In genomic region chr17:64120159-64120558, GRCh38 we compare ENCODE assay signal across 17 cellular contexts. TPM values are rescaled to one million over a fixed set of nuclear protein-coding genes. Genes with fewer than 3 reads are reported as not detected.
DNase-seq lines count a peak whose midpoint lies in the region; ATAC-seq and TF ChIP-seq lines count a peak whose summit lies in the region.
"Had no signal": no experiment of that assay in that cellular context is flagged by ENCODE, and none has a peak within 500 bp of the region (broad histone marks: within the 10 kb centered on the region; RNA-seq: fewer than 3 reads in every experiment).

No MANE protein-coding gene starts in this region.

- H3K4me1 ChIP-seq in OCI-LY7 (ENCODE audit: insufficient read depth, low read length, poor library complexity, severe bottlenecking): peaks cover 30% of the 10 kb centered on the region
- H3K4me1 ChIP-seq in effector memory CD4-positive, alpha-beta T cell (ENCODE audit: control insufficient read depth, insufficient read depth, low read length, poor library complexity, severe bottlenecking): peaks cover 53% of the 10 kb centered on the region

- H3K4me2 ChIP-seq in OCI-LY7 (ENCODE audit: low read length): peak overlapping the region; percentile 54

- peaks cover 52% of the 10 kb centered on the region; the same call in 1 of the 2 replicates for H3K79me2 ChIP-seq in OCI-LY7 (ENCODE audit: insufficient read depth, low read depth, low read length)

- TF ChIP-seq CTCF in OCI-LY7 (conservative IDR thresholded peaks at IDR 0.05; ENCODE audit: low read length): no peak
- TF ChIP-seq CTCF in RWPE1 (conservative IDR thresholded peaks at IDR 0.05; ENCODE audit: low read depth): no peak

- no peaks in the 10 kb centered on the region for H3K9me3 ChIP-seq in OCI-LY7 (ENCODE audit: low read length)
- no peaks in the 10 kb centered on the region for H3K9me3 ChIP-seq in effector memory CD4-positive, alpha-beta T cell (ENCODE audit: control insufficient read depth, low read length)
- H3K9me3 ChIP-seq: BE2C, upper lobe of right lung had no signal

- no TSS peak for BruUV-seq in OCI-LY7 (replicated peaks; lab: Mats Ljungman, UMichigan)

- H3K36me3 ChIP-seq in OCI-LY7 (ENCODE audit: insufficient read depth, low read length): peaks cover 26% of the 10 kb centered on the region
- H3K36me3 ChIP-seq in effector memory CD4-positive, alpha-beta T cell (ENCODE audit: control insufficient read depth, insufficient read depth, low read length): no peaks in the 10 kb centered on the region
- H3K36me3 ChIP-seq: BE2C, upper lobe of right lung had no signal

- H3K36me3 Mint-ChIP-seq in activated naive CD4-positive, alpha-beta T cell treated with anti-CD3 and anti-CD28 coated beads for 36 hours (ENCODE audit: low read depth): peaks cover 9% of the 10 kb centered on the region

- peak; percentile 56 for ATAC-seq in stimulated activated naive CD8-positive, alpha-beta T cell treated with anti-CD3 and anti-CD28 coated beads, Interleukin-15, amount 100 ng/mL, for 72 hours
- ATAC-seq in GM19467 (IDR thresholded peaks at IDR 0.05; ENCODE audit: unreplicated experiment): no peak
- ATAC-seq: left colon had no signal

- H3K9me2 ChIP-seq in OCI-LY7 (ENCODE audit: insufficient read depth, low read length): no peaks in the 10 kb centered on the region

- H2AFZ ChIP-seq in OCI-LY7 (ENCODE audit: low read length): no peak overlapping the region

- no peaks in the 10 kb centered on the region; the same call in 1 of the 2 replicates for H4K20me1 ChIP-seq in OCI-LY7 (ENCODE audit: insufficient read depth, low read length)

- H3K27ac Mint-ChIP-seq in activated naive CD4-positive, alpha-beta T cell treated with anti-CD3 and anti-CD28 coated beads for 36 hours: peak overlapping the region; percentile 91
- H3K27ac Mint-ChIP-seq in stimulated activated naive CD8-positive, alpha-beta T cell treated with anti-CD3 and anti-CD28 coated beads, Interleukin-15, amount 100 ng/mL, for 72 hours: peak overlapping the region in 1 of 2 donors; percentile 40
- H3K27ac Mint-ChIP-seq: dendritic cell treated with granulocyte-macrophage colony-stimulating factor and Interleukin-4, amounts not matched to agents 40 ng/mL and 50 ng/mL, for 4 days had no signal

- peaks cover 66% of the 10 kb centered on the region for H3K4me1 Mint-ChIP-seq in activated naive CD4-positive, alpha-beta T cell treated with anti-CD3 and anti-CD28 coated beads for 36 hours (ENCODE audit: low read depth)
- H3K4me1 Mint-ChIP-seq in stimulated activated naive CD8-positive, alpha-beta T cell treated with anti-CD3 and anti-CD28 coated beads, Interleukin-15, amount 100 ng/mL, for 72 hours: peaks cover 54% of the 10 kb centered on the region

- no peaks in the 10 kb centered on the region for H3K27me3 Mint-ChIP-seq in activated naive CD4-positive, alpha-beta T cell treated with anti-CD3 and anti-CD28 coated beads for 36 hours (ENCODE audit: low read depth)
- no peaks in the 10 kb centered on the region for H3K27me3 Mint-ChIP-seq in stimulated activated naive CD8-positive, alpha-beta T cell treated with anti-CD3 and anti-CD28 coated beads, Interleukin-15, amount 100 ng/mL, for 72 hours
- H3K27me3 Mint-ChIP-seq: dendritic cell treated with granulocyte-macrophage colony-stimulating factor and Interleukin-4, amounts not matched to agents 40 ng/mL and 50 ng/mL, for 4 days had no signal

- POLR2A ChIA-PET in OCI-LY7 (lab: Charles Lee): interaction anchor here (0.5 to 1.6 kb wide), 4 partner anchors 10 to 101 kb away, joined by 3 to 6 read pairs (median 4); partner anchors contain the start of genes ERN1 and ICAM2
- POLR2A ChIA-PET in RWPE1 (lab: Yijun Ruan, JAX; ENCODE audit: low non-redundant PET): no interaction called here

- no peak overlapping the region for H3K4me3 ChIP-seq in OCI-LY7 (ENCODE audit: low read depth, low read length, poor library complexity, severe bottlenecking)
- H3K4me3 ChIP-seq in effector memory CD4-positive, alpha-beta T cell (ENCODE audit: insufficient read depth, low read depth, low read length, poor library complexity, severe bottlenecking): no peak overlapping the region
- H3K4me3 ChIP-seq: upper lobe of right lung had no signal

- no peaks in the 10 kb centered on the region for H3K27me3 ChIP-seq in effector memory CD4-positive, alpha-beta T cell (replicated peaks; ENCODE audit: control insufficient read depth, insufficient read depth, low read length, poor library complexity, severe bottlenecking)
- H3K27me3 ChIP-seq: BE2C, upper lobe of right lung had no signal

- peak; percentile 41 for DNase-seq in activated naive CD4-positive, alpha-beta T cell treated with anti-CD3 and anti-CD28 coated beads for 36 hours
- DNase-seq in activated naive CD4-positive, alpha-beta T cell treated with Interleukin-2 at 50 U/mL for 16 hours: no peak
- DNase-seq in OCI-LY7 (ENCODE audit: low spot score) (no peak), substantia nigra (lab: John Stamatoyannopoulos, UW) (no peak), RWPE1 (ENCODE audit: low spot score) (no peak)
- no peak for DNase-seq in effector memory CD4-positive, alpha-beta T cell
- DNase-seq in stimulated activated naive CD8-positive, alpha-beta T cell treated with anti-CD3 and anti-CD28 coated beads, Interleukin-15, amount 100 ng/mL, for 72 hours: no peak
- DNase-seq: anterior cingulate cortex; BE2C; hypothalamus; left colon; NCI-H446; stimulated activated CD4-positive, alpha-beta T cell treated with anti-CD3 and anti-CD28 coated beads, Interleukin-2, amount 100 ng/mL, for 24 hours; T-helper 9 cell; upper lobe of right lung had no signal

- no peaks in the 10 kb centered on the region for H3K9me3 Mint-ChIP-seq in activated naive CD4-positive, alpha-beta T cell treated with anti-CD3 and anti-CD28 coated beads for 36 hours
- H3K9me3 Mint-ChIP-seq in stimulated activated naive CD8-positive, alpha-beta T cell treated with anti-CD3 and anti-CD28 coated beads, Interleukin-15, amount 100 ng/mL, for 72 hours: no peaks in the 10 kb centered on the region
- H3K9me3 Mint-ChIP-seq: dendritic cell treated with granulocyte-macrophage colony-stimulating factor and Interleukin-4, amounts not matched to agents 40 ng/mL and 50 ng/mL, for 4 days had no signal

- H3K4me3 Mint-ChIP-seq in activated naive CD4-positive, alpha-beta T cell treated with anti-CD3 and anti-CD28 coated beads for 36 hours: peak overlapping the region; percentile 8
- H3K4me3 Mint-ChIP-seq in stimulated activated naive CD8-positive, alpha-beta T cell treated with anti-CD3 and anti-CD28 coated beads, Interleukin-15, amount 100 ng/mL, for 72 hours: peak overlapping the region in 1 of 2 donors; percentile 19
- H3K4me3 Mint-ChIP-seq: dendritic cell treated with granulocyte-macrophage colony-stimulating factor and Interleukin-4, amounts not matched to agents 40 ng/mL and 50 ng/mL, for 4 days had no signal

- intact Hi-C loops in activated naive CD4-positive, alpha-beta T cell treated with anti-CD3 and anti-CD28 coated beads for 36 hours (cut with micrococcal nuclease): loop anchor here (1.0 kb wide), 1 partner anchor 38 kb away; no protein-coding TSS in a partner anchor
- intact Hi-C loops in OCI-LY7 (cut with micrococcal nuclease; ENCODE audit: unreplicated experiment): loop anchor here (2.0 kb wide), 2 partner anchors 13 to 45 kb away; no protein-coding TSS in a partner anchor

- H3K27ac ChIP-seq in OCI-LY7 (ENCODE audit: low read depth, low read length, poor library complexity, severe bottlenecking) (peak overlapping the region; percentile 51), substantia nigra (ENCODE audit: low read depth, low read length, poor library complexity, severe bottlenecking) (no peak overlapping the region), RWPE1 (no peak overlapping the region)
- H3K27ac ChIP-seq in effector memory CD4-positive, alpha-beta T cell (ENCODE audit: insufficient read depth, low read length, poor library complexity, severe bottlenecking): peak overlapping the region; percentile 59

- CTCF ChIA-PET in activated naive CD4-positive, alpha-beta T cell treated with anti-CD3 and anti-CD28 coated beads for 36 hours (lab: Charles Lee): interaction anchor here (1.8 to 2.1 kb wide), 4 partner anchors 11 to 91 kb away, joined by 8 to 12 read pairs (median 10); no protein-coding TSS in a partner anchor
- CTCF ChIA-PET in OCI-LY7 (lab: Charles Lee; ENCODE audit: unreplicated experiment): no interaction called here
- CTCF ChIA-PET in RWPE1 (lab: Yijun Ruan, JAX): no interaction called here

RNA-seq across cellular contexts. Expression of gene ERN1, which starts 9.8 kb away (rescaled TPM):
- 10 to 100 TPM; 21.9 to 22.0 TPM for total RNA-seq in activated naive CD4-positive, alpha-beta T cell treated with anti-CD3 and anti-CD28 coated beads for 36 hours
- total RNA-seq in OCI-LY7 (2014; rRNA removed; shearing (Covaris generic)): 14.7 and 22.0 TPM in 2 replicates
- 65.6 and 70.3 TPM in 2 replicates for total RNA-seq in OCI-LY7 (2022)

Comparison
In these comparisons a context has a peak if more than half of its experiments do, and no peak if none do; other contexts are left out.
1. H3K27ac ChIP-seq: peak in OCI-LY7 (single experiment) and effector memory CD4-positive, alpha-beta T cell (single experiment); none in substantia nigra (single experiment) and RWPE1 (single experiment).